ENCODE assay signal across 1 cellular context in genomic region chr11:86145439-86146156, GRCh38.
A peak's percentile ranks its signal among the peaks of the same experiment; 100 is the strongest.
TF ChIP-seq lines count a peak whose summit lies in the region.

No MANE protein-coding gene starts in this region.

TF ChIP-seq in K562, 482 proteins besides CTCF, POLR2A, EP300 and RAD21 (continued from another document and continues in another):
- TF ChIP-seq REST (CRISPR knock-in tag; IDR thresholded peaks at IDR 0.05; ENCODE audit: low read depth): no peak
- no peak for TF ChIP-seq ADNP (tag; IDR thresholded peaks at IDR 0.05)
- TF ChIP-seq ZBTB12 (CRISPR knock-in tag; IDR thresholded peaks at IDR 0.05): 0 out of 2 replicates have a peak, but pooled peaks have one; percentile 29
- TF ChIP-seq HSF4 (CRISPR knock-in tag; IDR thresholded peaks at IDR 0.05; ENCODE audit: borderline replicate concordance): peak; percentile 65; the same call in 1 of the 2 replicates
- TF ChIP-seq, protein P1, sequence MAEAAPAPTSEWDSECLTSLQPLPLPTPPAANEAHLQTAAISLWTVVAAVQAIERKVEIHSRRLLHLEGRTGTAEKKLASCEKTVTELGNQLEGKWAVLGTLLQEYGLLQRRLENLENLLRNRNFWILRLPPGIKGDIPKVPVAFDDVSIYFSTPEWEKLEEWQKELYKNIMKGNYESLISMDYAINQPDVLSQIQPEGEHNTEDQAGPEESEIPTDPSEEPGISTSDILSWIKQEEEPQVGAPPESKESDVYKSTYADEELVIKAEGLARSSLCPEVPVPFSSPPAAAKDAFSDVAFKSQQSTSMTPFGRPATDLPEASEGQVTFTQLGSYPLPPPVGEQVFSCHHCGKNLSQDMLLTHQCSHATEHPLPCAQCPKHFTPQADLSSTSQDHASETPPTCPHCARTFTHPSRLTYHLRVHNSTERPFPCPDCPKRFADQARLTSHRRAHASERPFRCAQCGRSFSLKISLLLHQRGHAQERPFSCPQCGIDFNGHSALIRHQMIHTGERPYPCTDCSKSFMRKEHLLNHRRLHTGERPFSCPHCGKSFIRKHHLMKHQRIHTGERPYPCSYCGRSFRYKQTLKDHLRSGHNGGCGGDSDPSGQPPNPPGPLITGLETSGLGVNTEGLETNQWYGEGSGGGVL (CRISPR knock-in tag; IDR thresholded peaks at IDR 0.05): no peak
- TF ChIP-seq HMG20B (CRISPR knock-in tag; IDR thresholded peaks at IDR 0.05): no peak
- TF ChIP-seq ZNF324 (CRISPR knock-in tag; IDR thresholded peaks at IDR 0.05): no peak
- no peak for TF ChIP-seq ZNF561 (CRISPR knock-in tag; conservative IDR thresholded peaks at IDR 0.05)
- TF ChIP-seq SMC3 (conservative IDR thresholded peaks at IDR 0.05; ENCODE audit: insufficient read depth, low read depth, low read length): no peak
- TF ChIP-seq ZNF444 (CRISPR knock-in tag; IDR thresholded peaks at IDR 0.05): peak; percentile 35; the same call in 1 of the 2 replicates
- TF ChIP-seq, protein P2, sequence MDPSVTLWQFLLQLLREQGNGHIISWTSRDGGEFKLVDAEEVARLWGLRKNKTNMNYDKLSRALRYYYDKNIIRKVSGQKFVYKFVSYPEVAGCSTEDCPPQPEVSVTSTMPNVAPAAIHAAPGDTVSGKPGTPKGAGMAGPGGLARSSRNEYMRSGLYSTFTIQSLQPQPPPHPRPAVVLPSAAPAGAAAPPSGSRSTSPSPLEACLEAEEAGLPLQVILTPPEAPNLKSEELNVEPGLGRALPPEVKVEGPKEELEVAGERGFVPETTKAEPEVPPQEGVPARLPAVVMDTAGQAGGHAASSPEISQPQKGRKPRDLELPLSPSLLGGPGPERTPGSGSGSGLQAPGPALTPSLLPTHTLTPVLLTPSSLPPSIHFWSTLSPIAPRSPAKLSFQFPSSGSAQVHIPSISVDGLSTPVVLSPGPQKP (CRISPR knock-in tag; IDR thresholded peaks at IDR 0.05): no peak
- no peak for TF ChIP-seq HNRNPUL1 (IDR thresholded peaks at IDR 0.05; ENCODE audit: low read length)
- peak; percentile 84 for TF ChIP-seq ARID1B (IDR thresholded peaks at IDR 0.05)
- no peak for TF ChIP-seq NR4A1 (CRISPR knock-in tag; IDR thresholded peaks at IDR 0.05)
- TF ChIP-seq NR4A1 (tag; IDR thresholded peaks at IDR 0.05): peak; percentile 55; the same call in 1 of the 2 replicates
- TF ChIP-seq, protein P3, sequence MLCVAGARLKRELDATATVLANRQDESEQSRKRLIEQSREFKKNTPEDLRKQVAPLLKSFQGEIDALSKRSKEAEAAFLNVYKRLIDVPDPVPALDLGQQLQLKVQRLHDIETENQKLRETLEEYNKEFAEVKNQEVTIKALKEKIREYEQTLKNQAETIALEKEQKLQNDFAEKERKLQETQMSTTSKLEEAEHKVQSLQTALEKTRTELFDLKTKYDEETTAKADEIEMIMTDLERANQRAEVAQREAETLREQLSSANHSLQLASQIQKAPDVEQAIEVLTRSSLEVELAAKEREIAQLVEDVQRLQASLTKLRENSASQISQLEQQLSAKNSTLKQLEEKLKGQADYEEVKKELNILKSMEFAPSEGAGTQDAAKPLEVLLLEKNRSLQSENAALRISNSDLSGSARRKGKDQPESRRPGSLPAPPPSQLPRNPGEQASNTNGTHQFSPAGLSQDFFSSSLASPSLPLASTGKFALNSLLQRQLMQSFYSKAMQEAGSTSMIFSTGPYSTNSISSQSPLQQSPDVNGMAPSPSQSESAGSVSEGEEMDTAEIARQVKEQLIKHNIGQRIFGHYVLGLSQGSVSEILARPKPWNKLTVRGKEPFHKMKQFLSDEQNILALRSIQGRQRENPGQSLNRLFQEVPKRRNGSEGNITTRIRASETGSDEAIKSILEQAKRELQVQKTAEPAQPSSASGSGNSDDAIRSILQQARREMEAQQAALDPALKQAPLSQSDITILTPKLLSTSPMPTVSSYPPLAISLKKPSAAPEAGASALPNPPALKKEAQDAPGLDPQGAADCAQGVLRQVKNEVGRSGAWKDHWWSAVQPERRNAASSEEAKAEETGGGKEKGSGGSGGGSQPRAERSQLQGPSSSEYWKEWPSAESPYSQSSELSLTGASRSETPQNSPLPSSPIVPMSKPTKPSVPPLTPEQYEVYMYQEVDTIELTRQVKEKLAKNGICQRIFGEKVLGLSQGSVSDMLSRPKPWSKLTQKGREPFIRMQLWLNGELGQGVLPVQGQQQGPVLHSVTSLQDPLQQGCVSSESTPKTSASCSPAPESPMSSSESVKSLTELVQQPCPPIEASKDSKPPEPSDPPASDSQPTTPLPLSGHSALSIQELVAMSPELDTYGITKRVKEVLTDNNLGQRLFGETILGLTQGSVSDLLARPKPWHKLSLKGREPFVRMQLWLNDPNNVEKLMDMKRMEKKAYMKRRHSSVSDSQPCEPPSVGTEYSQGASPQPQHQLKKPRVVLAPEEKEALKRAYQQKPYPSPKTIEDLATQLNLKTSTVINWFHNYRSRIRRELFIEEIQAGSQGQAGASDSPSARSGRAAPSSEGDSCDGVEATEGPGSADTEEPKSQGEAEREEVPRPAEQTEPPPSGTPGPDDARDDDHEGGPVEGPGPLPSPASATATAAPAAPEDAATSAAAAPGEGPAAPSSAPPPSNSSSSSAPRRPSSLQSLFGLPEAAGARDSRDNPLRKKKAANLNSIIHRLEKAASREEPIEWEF (CRISPR knock-in tag; IDR thresholded peaks at IDR 0.05): no peak
- peak; percentile 74 for TF ChIP-seq TCF3 (CRISPR knock-in tag; IDR thresholded peaks at IDR 0.05)
- TF ChIP-seq KLF6 (CRISPR knock-in tag; IDR thresholded peaks at IDR 0.05; ENCODE audit: borderline replicate concordance): no peak
- TF ChIP-seq ZZZ3 (IDR thresholded peaks at IDR 0.05): no peak
- TF ChIP-seq, protein P4, sequence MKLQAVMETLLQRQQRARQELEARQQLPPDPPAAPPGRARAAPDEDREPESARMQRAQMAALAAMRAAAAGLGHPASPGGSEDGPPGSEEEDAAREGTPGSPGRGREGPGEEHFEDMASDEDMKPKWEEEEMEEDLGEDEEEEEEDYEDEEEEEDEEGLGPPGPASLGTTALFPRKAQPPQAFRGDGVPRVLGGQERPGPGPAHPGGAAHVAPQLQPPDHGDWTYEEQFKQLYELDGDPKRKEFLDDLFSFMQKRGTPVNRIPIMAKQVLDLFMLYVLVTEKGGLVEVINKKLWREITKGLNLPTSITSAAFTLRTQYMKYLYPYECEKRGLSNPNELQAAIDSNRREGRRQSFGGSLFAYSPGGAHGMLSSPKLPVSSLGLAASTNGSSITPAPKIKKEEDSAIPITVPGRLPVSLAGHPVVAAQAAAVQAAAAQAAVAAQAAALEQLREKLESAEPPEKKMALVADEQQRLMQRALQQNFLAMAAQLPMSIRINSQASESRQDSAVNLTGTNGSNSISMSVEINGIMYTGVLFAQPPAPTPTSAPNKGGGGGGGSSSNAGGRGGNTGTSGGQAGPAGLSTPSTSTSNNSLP (IDR thresholded peaks at IDR 0.05; ENCODE audit: borderline replicate concordance, low read depth, low read length): no peak
- 0 out of 2 replicates have a peak, but pooled peaks have one; percentile 45 for TF ChIP-seq ZBTB9 (CRISPR knock-in tag; IDR thresholded peaks at IDR 0.05)
- no peak for TF ChIP-seq ZNF518B (CRISPR knock-in tag; IDR thresholded peaks at IDR 0.05)
- TF ChIP-seq NCOR1 (IDR thresholded peaks at IDR 0.05): peak; percentile 80
- TF ChIP-seq HNRNPL (IDR thresholded peaks at IDR 0.05; ENCODE audit: low read depth, low read length): no peak
- TF ChIP-seq HMGXB4 (CRISPR knock-in tag; IDR thresholded peaks at IDR 0.05): no peak
- no peak for TF ChIP-seq LEF1 (IDR thresholded peaks at IDR 0.05)
- no peak for TF ChIP-seq SRF (CRISPR knock-in tag; IDR thresholded peaks at IDR 0.05)
- TF ChIP-seq, protein P5, sequence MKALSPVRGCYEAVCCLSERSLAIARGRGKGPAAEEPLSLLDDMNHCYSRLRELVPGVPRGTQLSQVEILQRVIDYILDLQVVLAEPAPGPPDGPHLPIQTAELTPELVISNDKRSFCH (CRISPR knock-in tag; IDR thresholded peaks at IDR 0.05): no peak
- TF ChIP-seq, protein P5 (tag; IDR thresholded peaks at IDR 0.05): 0 out of 2 replicates have a peak, but pooled peaks have one; percentile 26
- TF ChIP-seq PHF20 (IDR thresholded peaks at IDR 0.05; ENCODE audit: partially characterized antibody): no peak
- TF ChIP-seq KAT2B (IDR thresholded peaks at IDR 0.05; ENCODE audit: low read depth, low read length): no peak
- TF ChIP-seq SLC30A9 (CRISPR knock-in tag; IDR thresholded peaks at IDR 0.05): no peak
- TF ChIP-seq TEAD1 (CRISPR knock-in tag; IDR thresholded peaks at IDR 0.05): peak in 1 of 2 experiments; percentile 43; a peak in 1 of 4 replicates
- no peak for TF ChIP-seq ATF1 (CRISPR knock-in tag; IDR thresholded peaks at IDR 0.05)
- TF ChIP-seq ATF1 (tag; IDR thresholded peaks at IDR 0.05): no peak
- peak; percentile 79 for TF ChIP-seq TAL1 (IDR thresholded peaks at IDR 0.05)
- no peak for TF ChIP-seq RB1 (IDR thresholded peaks at IDR 0.05; ENCODE audit: low read depth)
- no peak for TF ChIP-seq CCNT2 (IDR thresholded peaks at IDR 0.05; ENCODE audit: borderline replicate concordance, extremely low read depth, insufficient read length, low read depth, low read length)
- no peak for TF ChIP-seq SRSF9 (IDR thresholded peaks at IDR 0.05; ENCODE audit: borderline replicate concordance, low read depth, low read length)
- TF ChIP-seq HNRNPLL (IDR thresholded peaks at IDR 0.05; ENCODE audit: low read depth, low read length, poor library complexity, severe bottlenecking): no peak
